ENCODE assay signal across 23 cellular contexts in genomic region chr7:41624818-41625217, GRCh38.
A peak's percentile ranks its signal among the peaks of the same experiment; 100 is the strongest.
DNase-seq lines count a peak whose midpoint lies in the region; ATAC-seq, FAIRE-seq and TF ChIP-seq lines count a peak whose summit lies in the region.
"Had no signal": no experiment of that assay in that cellular context is flagged by ENCODE, and none has a peak within 500 bp of the region (broad histone marks: within the 10 kb centered on the region; RNA-seq: fewer than 3 reads in every experiment).

No MANE protein-coding gene starts in this region.

- peaks cover 2% of the 10 kb centered on the region for H3K9me3 Mint-ChIP-seq in activated naive CD4-positive, alpha-beta T cell treated with anti-CD3 and anti-CD28 coated beads, Interleukin-2, amount 10 ng/mL, durations not matched to agents 7 days and 5 days
- H3K9me3 Mint-ChIP-seq: activated B cell treated with CpG ODN at 0.5 μM for 24 hours had no signal

- no peaks in the 10 kb centered on the region for H3K36me3 Mint-ChIP-seq in activated naive CD4-positive, alpha-beta T cell treated with anti-CD3 and anti-CD28 coated beads, Interleukin-2, amount 10 ng/mL, durations not matched to agents 7 days and 5 days

- no peak for ATAC-seq in GM18873 (IDR thresholded peaks at IDR 0.05; ENCODE audit: low FRiP score, unreplicated experiment)
- ATAC-seq: activated CD8-positive, alpha-beta T cell treated with anti-CD3 and anti-CD28 coated beads, Interleukin-2, amount 10 ng/mL, durations not matched to agents 7 days and 5 days; activated T-cell treated with anti-CD3 and anti-CD28 coated beads, Interleukin-2, amount 50 U/mL, for 72 hours; foreskin keratinocyte; left colon had no signal

- no peaks in the 10 kb centered on the region for H3K27me3 Mint-ChIP-seq in activated naive CD4-positive, alpha-beta T cell treated with anti-CD3 and anti-CD28 coated beads, Interleukin-2, amount 10 ng/mL, durations not matched to agents 7 days and 5 days
- H3K27me3 Mint-ChIP-seq: activated B cell treated with CpG ODN at 0.5 μM for 24 hours had no signal

- TF ChIP-seq CTCF in AG10803 (conservative IDR thresholded peaks at IDR 0.05; ENCODE audit: low read length) (no peak), astrocyte of the spinal cord (IDR thresholded peaks at IDR 0.05; ENCODE audit: low read depth, low read length) (no peak), hepatocyte (IDR thresholded peaks at IDR 0.05; ENCODE audit: poor library complexity) (no peak)

- H3K4me1 ChIP-seq in hepatocyte (ENCODE audit: insufficient read depth) = no peaks in the 10 kb centered on the region
- H3K4me1 ChIP-seq: vagina had no signal

- intact Hi-C loops in posterior vena cava (cut with DNase I) = no loop called here

- H3K9me2 ChIP-seq in hepatocyte (replicated peaks; ENCODE audit: insufficient read depth) = no peaks in the 10 kb centered on the region

- H3K4me3 ChIP-seq in AG10803 (ENCODE audit: low read length) (no peak overlapping the region), astrocyte of the spinal cord (ENCODE audit: low read depth, low read length) (no peak overlapping the region), hepatocyte (no peak overlapping the region)
- H3K4me3 ChIP-seq: vagina had no signal

- no peaks in the 10 kb centered on the region for H3K9me3 ChIP-seq in hepatocyte (ENCODE audit: low read depth)
- H3K9me3 ChIP-seq: vagina had no signal

- no peaks in the 10 kb centered on the region for H3K36me3 ChIP-seq in hepatocyte (replicated peaks; ENCODE audit: insufficient read depth, low read depth)
- H3K36me3 ChIP-seq: vagina had no signal

- in situ Hi-C loops in astrocyte of the spinal cord (cut with HindIII; ENCODE audit: low sequenced_read_pairs) = no loop called here

- DNase-seq in AG10803 (ENCODE audit: low read depth) (peak; percentile 50), HTR-8/SVneo (ENCODE audit: insufficient read length, low spot score) (peak; percentile 6), astrocyte of the spinal cord (ENCODE audit: low read depth, low spot score) (peak; percentile 9), hepatocyte (ENCODE audit: low spot score) (peak; percentile 10), posterior vena cava (ENCODE audit: low spot score) (no peak)
- no peak for DNase-seq in activated naive CD4-positive, alpha-beta T cell treated with anti-CD3 and anti-CD28 coated beads, Interleukin-2, amount 10 ng/mL, durations not matched to agents 7 days and 5 days
- no peak for DNase-seq in stimulated activated CD4-positive, alpha-beta T cell treated with anti-CD3 and anti-CD28 coated beads, Interleukin-15, amount 100 ng/mL, for 24 hours
- DNase-seq: activated B cell treated with CpG ODN at 0.5 μM for 24 hours; activated CD8-positive, alpha-beta T cell treated with anti-CD3 and anti-CD28 coated beads, Interleukin-2, amount 10 ng/mL, durations not matched to agents 7 days and 5 days; activated T-cell treated with anti-CD3 and anti-CD28 coated beads, Interleukin-2, amount 50 U/mL, for 72 hours; caudate nucleus; COR-L47; effector CD4-positive, alpha-beta T cell; left colon; NCI-H1436; NCI-H345; stimulated activated CD4-positive, alpha-beta T cell treated with anti-CD3 and anti-CD28 coated beads, Interleukin-1b, Interleukin-23, amount 100 ng/mL, for 48 hours; T-helper 1 cell had no signal

- H3K79me2 ChIP-seq in hepatocyte = no peaks in the 10 kb centered on the region

- no peaks in the 10 kb centered on the region for H3K4me1 Mint-ChIP-seq in activated naive CD4-positive, alpha-beta T cell treated with anti-CD3 and anti-CD28 coated beads, Interleukin-2, amount 10 ng/mL, durations not matched to agents 7 days and 5 days

- no peak overlapping the region for H2AFZ ChIP-seq in hepatocyte

- H3K27ac Mint-ChIP-seq in activated naive CD4-positive, alpha-beta T cell treated with anti-CD3 and anti-CD28 coated beads, Interleukin-2, amount 10 ng/mL, durations not matched to agents 7 days and 5 days = no peak overlapping the region
- H3K27ac Mint-ChIP-seq: activated B cell treated with CpG ODN at 0.5 μM for 24 hours; activated CD8-positive, alpha-beta T cell treated with anti-CD3 and anti-CD28 coated beads, Interleukin-2, amount 10 ng/mL, durations not matched to agents 7 days and 5 days; activated T-cell treated with anti-CD3 and anti-CD28 coated beads, Interleukin-2, amount 50 U/mL, for 72 hours had no signal

- FAIRE-seq in HTR-8/SVneo (lab: Jason Lieb, UNC) = no peak
- FAIRE-seq: G401.6 had no signal

- H3K4me2 ChIP-seq in hepatocyte = no peak overlapping the region
- H3K4me2 ChIP-seq: KMS-11 had no signal

- H3K27me3 ChIP-seq in hepatocyte = no peaks in the 10 kb centered on the region
- H3K27me3 ChIP-seq: foreskin keratinocyte, vagina had no signal

- no peak overlapping the region for H3K27ac ChIP-seq in hepatocyte
- H3K27ac ChIP-seq: foreskin keratinocyte, KMS-11, vagina had no signal

- H3K4me3 Mint-ChIP-seq in activated naive CD4-positive, alpha-beta T cell treated with anti-CD3 and anti-CD28 coated beads, Interleukin-2, amount 10 ng/mL, durations not matched to agents 7 days and 5 days = no peak overlapping the region
- H3K4me3 Mint-ChIP-seq: activated B cell treated with CpG ODN at 0.5 μM for 24 hours; activated CD8-positive, alpha-beta T cell treated with anti-CD3 and anti-CD28 coated beads, Interleukin-2, amount 10 ng/mL, durations not matched to agents 7 days and 5 days had no signal

- no peaks in the 10 kb centered on the region for H4K20me1 ChIP-seq in hepatocyte (ENCODE audit: insufficient read depth, poor library complexity, severe bottlenecking)

- CTCF ChIA-PET in activated naive CD4-positive, alpha-beta T cell treated with anti-CD3 and anti-CD28 coated beads, Interleukin-2, amount 10 ng/mL, durations not matched to agents 7 days and 5 days (lab: Charles Lee) = no interaction called here

Comparison
In these comparisons a context has a peak if more than half of its experiments do, and no peak if none do; other contexts are left out.
1. DNase-seq: peak in AG10803 (single experiment), HTR-8/SVneo (single experiment), astrocyte of the spinal cord (single experiment) and hepatocyte (single experiment); none in activated naive CD4-positive, alpha-beta T cell treated with anti-CD3 and anti-CD28 coated beads, Interleukin-2, amount 10 ng/mL, durations not matched to agents 7 days and 5 days (single experiment), stimulated activated CD4-positive, alpha-beta T cell treated with anti-CD3 and anti-CD28 coated beads, Interleukin-15, amount 100 ng/mL, for 24 hours (single experiment) and posterior vena cava (single experiment).